Comparison of ENCODE assay signal across 25 cellular contexts in genomic region chr7:78983483-78983882, GRCh38.
"Had no signal": no experiment of that assay in that cellular context is flagged by ENCODE, and none has a peak within 500 bp of the region (broad histone marks: within the 10 kb centered on the region; RNA-seq: fewer than 3 reads in every experiment).

No MANE protein-coding gene starts in this region.

- H3K4me1 ChIP-seq: colonic mucosa, esophagus squamous epithelium, gastrocnemius medialis, heart right ventricle, left lung, lower lobe of right lung had no signal

- DNase-seq: colonic mucosa; cortex of kidney; effector CD8-positive, alpha-beta T cell; effector memory CD8-positive, alpha-beta T cell; endodermal cell; erythroblast; esophagus squamous epithelium; foreskin fibroblast; foreskin melanocyte; gastrocnemius medialis; glutamatergic neuron; head of caudate nucleus; heart right ventricle; hippocampal formation; left cardiac atrium; left lung; left ventricle myocardium superior; lower lobe of right lung; mesenchymal stem cell; mucosa of descending colon had no signal

- H3K36me3 ChIP-seq: colonic mucosa, esophagus squamous epithelium, gastrocnemius medialis, heart right ventricle, left lung, lower lobe of right lung had no signal

- H3K9me3 ChIP-seq: colonic mucosa, esophagus squamous epithelium, gastrocnemius medialis, lower lobe of right lung, mucosa of descending colon had no signal

- H3K27ac ChIP-seq: colonic mucosa, epithelial cell of prostate, esophagus squamous epithelium, gastrocnemius medialis, heart right ventricle, left lung, lower lobe of right lung had no signal

- H3K27me3 ChIP-seq: colonic mucosa, esophagus squamous epithelium, gastrocnemius medialis, heart right ventricle, left lung had no signal

- ATAC-seq: effector memory CD8-positive, alpha-beta T cell; esophagus mucosa; gastrocnemius medialis; heart right ventricle; left cardiac atrium; left lung; left ventricle myocardium superior; lower lobe of right lung; mucosa of descending colon had no signal

- FAIRE-seq: endometrium, islet of Langerhans, keratinocyte had no signal

- H3K4me3 ChIP-seq: colonic mucosa, esophagus squamous epithelium, gastrocnemius medialis, heart right ventricle, left lung, lower lobe of right lung, mucosa of descending colon had no signal
